Comparison of ENCODE assay signal across 22 cellular contexts in genomic region chr4:176726803-176727202, GRCh38.
A peak's percentile ranks its signal among the peaks of the same experiment; 100 is the strongest.
DNase-seq lines count a peak whose midpoint lies in the region; ATAC-seq and TF ChIP-seq lines count a peak whose summit lies in the region.
"Had no signal": no experiment of that assay in that cellular context is flagged by ENCODE, and none has a peak within 500 bp of the region (broad histone marks: within the 10 kb centered on the region; RNA-seq: fewer than 3 reads in every experiment).

No MANE protein-coding gene starts in this region.

- H3K27ac Mint-ChIP-seq in HFFc6 = peak overlapping the region; percentile 88
- H3K27ac Mint-ChIP-seq: naive thymus-derived CD8-positive, alpha-beta T cell; stimulated activated naive CD8-positive, alpha-beta T cell treated with anti-CD3 and anti-CD28 coated beads, Interleukin-15, Interleukin-2, amounts not matched to agents 100 ng/mL and 50 ng/mL, for 24 hours; T-helper 17 cell had no signal

- H3K9me3 Mint-ChIP-seq in HFFc6 = no peaks in the 10 kb centered on the region
- H3K9me3 Mint-ChIP-seq: stimulated activated naive CD8-positive, alpha-beta T cell treated with anti-CD3 and anti-CD28 coated beads, Interleukin-15, Interleukin-2, amounts not matched to agents 100 ng/mL and 50 ng/mL, for 24 hours had no signal

- peak overlapping the region; percentile 66 for H3K4me3 Mint-ChIP-seq in HFFc6
- H3K4me3 Mint-ChIP-seq: naive thymus-derived CD8-positive, alpha-beta T cell; stimulated activated naive CD8-positive, alpha-beta T cell treated with anti-CD3 and anti-CD28 coated beads, Interleukin-15, Interleukin-2, amounts not matched to agents 100 ng/mL and 50 ng/mL, for 24 hours; T-helper 17 cell had no signal

- TF ChIP-seq CTCF in HFFc6 (IDR thresholded peaks at IDR 0.05) (no peak), fibroblast of the aortic adventitia (IDR thresholded peaks at IDR 0.05; ENCODE audit: insufficient read depth, low read length) (no peak)

- peak overlapping the region; percentile 56 for H3K9ac ChIP-seq in adipocyte (ENCODE audit: low read length)

- DNase-seq in HFFc6 (no peak), adipocyte (ENCODE audit: low read depth) (no peak), fibroblast of the aortic adventitia (ENCODE audit: low read depth) (peak; percentile 28), sciatic nerve (ENCODE audit: low spot score) (no peak), NCI-H1092 treated with DMSO at 0.1 percent for 48 hours (lab: John Stamatoyannopoulos, UW) (no peak)
- DNase-seq in activated CD4-positive, alpha-beta T cell treated with anti-CD3 and anti-CD28 coated beads for 4 hours = no peak
- DNase-seq: activated CD4-positive, CD25-positive, alpha-beta regulatory T cell treated with anti-CD3 and anti-CD28 coated beads, Interleukin-2, amount 50 U/mL, for 72 hours; activated CD8-positive, alpha-beta memory T cell treated with anti-CD3 and anti-CD28 coated beads, Interleukin-2, amount 50 U/mL, for 4 hours; Calu3; GDM1; H7; Kasumi-1; naive thymus-derived CD8-positive, alpha-beta T cell; NCI-H1436; NCI-H2227 treated with DMSO at 0.1 percent for 48 hours; T-helper 17 cell had no signal

- H3K36me3 Mint-ChIP-seq in HFFc6 (ENCODE audit: low read depth) = peaks cover 56% of the 10 kb centered on the region
- H3K36me3 Mint-ChIP-seq: naive thymus-derived CD8-positive, alpha-beta T cell had no signal

- no peaks in the 10 kb centered on the region for H3K9me3 ChIP-seq in adipocyte (ENCODE audit: control insufficient read depth, low read length)
- H3K9me3 ChIP-seq: prostate gland had no signal

- H3K4me1 ChIP-seq in adipocyte (ENCODE audit: control insufficient read depth, insufficient read depth, low read length) = peaks cover 41% of the 10 kb centered on the region
- H3K4me1 ChIP-seq: prostate gland had no signal

- no peaks in the 10 kb centered on the region for H3K27me3 ChIP-seq in adipocyte (replicated peaks; ENCODE audit: control insufficient read depth, insufficient read depth, low read length)

- H3K27me3 Mint-ChIP-seq in HFFc6 (ENCODE audit: insufficient read depth) = peaks cover 12% of the 10 kb centered on the region
- H3K27me3 Mint-ChIP-seq: naive thymus-derived CD8-positive, alpha-beta T cell; stimulated activated naive CD8-positive, alpha-beta T cell treated with anti-CD3 and anti-CD28 coated beads, Interleukin-15, Interleukin-2, amounts not matched to agents 100 ng/mL and 50 ng/mL, for 24 hours; T-helper 17 cell had no signal

- H3K36me3 ChIP-seq in adipocyte (ENCODE audit: control insufficient read depth, insufficient read depth, low read length, severe bottlenecking) = no peaks in the 10 kb centered on the region
- H3K36me3 ChIP-seq: prostate gland had no signal

- peak; percentile 58 for ATAC-seq in sciatic nerve
- no peak for ATAC-seq in GM18519 (IDR thresholded peaks at IDR 0.05; ENCODE audit: low FRiP score, unreplicated experiment)
- no peak for ATAC-seq in HG03432 (IDR thresholded peaks at IDR 0.05; ENCODE audit: unreplicated experiment)
- ATAC-seq: esophagus mucosa; left lobe of liver; naive thymus-derived CD8-positive, alpha-beta T cell; T-helper 17 cell had no signal

- H3K4me3 ChIP-seq in adipocyte (ENCODE audit: low read length) = peak overlapping the region; percentile 73
- H3K4me3 ChIP-seq in fibroblast of the aortic adventitia (ENCODE audit: low read depth, low read length) = no peak overlapping the region
- H3K4me3 ChIP-seq: prostate gland had no signal

- H3K4me1 Mint-ChIP-seq in HFFc6 (ENCODE audit: low read depth) = peaks cover 79% of the 10 kb centered on the region
- H3K4me1 Mint-ChIP-seq: naive thymus-derived CD8-positive, alpha-beta T cell; T-helper 17 cell had no signal

- intact Hi-C loops in sciatic nerve (cut with DNase I) = no loop called here
